ENCODE assay signal across 10 cellular contexts in the genomic region with DNA sequence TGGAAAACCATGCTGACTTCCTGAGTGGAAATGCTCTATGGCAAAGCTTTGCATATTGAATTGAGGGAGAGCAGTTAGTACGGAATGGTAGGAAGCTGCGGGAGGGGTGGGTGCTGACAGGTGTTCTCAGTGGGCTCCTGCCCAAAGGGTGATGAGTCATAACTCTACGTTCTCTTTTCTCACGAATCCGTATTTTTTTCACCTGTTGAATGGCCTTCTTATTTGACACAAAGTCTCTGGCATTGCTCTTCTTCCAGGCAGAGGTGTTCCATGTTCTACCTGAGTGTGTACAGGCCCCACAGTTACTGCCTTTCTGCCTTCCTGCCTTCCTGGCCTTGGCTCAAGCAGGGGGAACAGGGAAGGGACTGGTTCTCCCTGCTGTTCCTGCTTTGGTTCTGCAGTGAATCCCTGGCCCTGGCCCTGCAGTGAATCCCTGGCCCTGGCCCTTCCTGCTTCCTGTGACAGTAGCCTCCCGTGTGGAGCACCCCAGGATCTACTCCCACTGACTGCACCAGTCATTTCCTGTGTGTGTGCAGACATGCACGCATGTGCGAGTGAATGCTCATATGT. TPM values are rescaled to one million over a fixed set of nuclear protein-coding genes. Genes with fewer than 3 reads are reported as not detected.
DNase-seq lines count a peak whose midpoint lies in the region; ATAC-seq lines count a peak whose summit lies in the region.
"Had no signal": no experiment of that assay in that cellular context is flagged by ENCODE, and none has a peak within 500 bp of the region (broad histone marks: within the 10 kb centered on the region; RNA-seq: fewer than 3 reads in every experiment).

No MANE protein-coding gene starts in this region.

- no peak overlapping the region for H3K27ac ChIP-seq in GM23248
- H3K27ac ChIP-seq: lower lobe of right lung had no signal

- peaks cover 19% of the 10 kb centered on the region for H3K4me1 ChIP-seq in GM23248 (ENCODE audit: insufficient read depth)

- WGBS in GM23248 (ENCODE audit: low coverage in 1 of 2, low lambda C conversion rate in 2 of 2, missing lambda C conversion rate in 2 of 2), 2 experiments = 79 to 86% methylated on average over 8 of the region's 8 CpGs

- peaks cover 14% of the 10 kb centered on the region for H3F3A ChIP-seq in GM23248 (ENCODE audit: insufficient read depth)

- in situ Hi-C loops in GM23248 (cut with MboI) = no loop called here

- no peak overlapping the region for H3K4me3 ChIP-seq in GM23248
- H3K4me3 ChIP-seq: lower lobe of right lung had no signal

- no peak overlapping the region for H3K9ac ChIP-seq in GM23248

- H3K79me2 ChIP-seq in GM23248 (ENCODE audit: insufficient read depth) = peaks cover 97% of the 10 kb centered on the region

- peaks cover 2% of the 10 kb centered on the region; the same call in 1 of the 2 replicates for H4K20me1 ChIP-seq in GM23248 (ENCODE audit: insufficient read depth)

- H3K9me3 ChIP-seq in GM23248 (ENCODE audit: low read depth) = no peaks in the 10 kb centered on the region
- H3K9me3 ChIP-seq: lower lobe of right lung had no signal

- peaks cover 15% of the 10 kb centered on the region for H3K36me3 ChIP-seq in GM23248 (ENCODE audit: low read depth)

- no peak overlapping the region for H2AFZ ChIP-seq in GM23248

- peak; percentile 57 for ATAC-seq in left lobe of liver

- DNase-seq in DMS53 treated with DMSO at 0.1 percent for 48 hours (lab: John Stamatoyannopoulos, UW; ENCODE audit: unreplicated experiment) (peak; percentile 26), GM23248 (peak; percentile 57), SHP77 treated with DMSO at 0.1 percent for 48 hours (lab: John Stamatoyannopoulos, UW) (peak; percentile 17), left lobe of liver (ENCODE audit: low spot score) (no peak), GDM1 (lab: John Stamatoyannopoulos, UW) (no peak), NK-92 (lab: John Stamatoyannopoulos, UW; ENCODE audit: unreplicated experiment) (no peak), hippocampal formation (lab: John Stamatoyannopoulos, UW) (no peak), inferior parietal cortex (ENCODE audit: extremely low spot score) (no peak)
- DNase-seq: lower lobe of right lung, NCI-H446 treated with DMSO at 0.1 percent for 48 hours had no signal

- H3K27me3 ChIP-seq in GM23248 (replicated peaks; ENCODE audit: insufficient read depth) = no peaks in the 10 kb centered on the region

- no peak overlapping the region for H3K4me2 ChIP-seq in GM23248 (ENCODE audit: unreplicated experiment)

- no peaks in the 10 kb centered on the region for H3K9me2 ChIP-seq in GM23248 (ENCODE audit: insufficient read depth)

RNA-seq across cellular contexts. Expression of a gene that starts 31.9 kb away (rescaled TPM):
- 41.5 and 51.0 TPM in 2 replicates for total RNA-seq in GM23248 (2014; rRNA removed; shearing (Covaris generic))
- 13.6 and 13.7 TPM in 2 replicates for polyA plus RNA-seq in GM23248 (2016; fragmentation: Nextera tagmentation; extraction: Ambion mirVana)
- total RNA-seq in left lobe of liver = 11.2 TPM

Comparison
In these comparisons a context has a peak if more than half of its experiments do, and no peak if none do; other contexts are left out.
1. DNase-seq: peak in DMS53 treated with DMSO at 0.1 percent for 48 hours (single experiment), GM23248 (single experiment) and SHP77 treated with DMSO at 0.1 percent for 48 hours (single experiment); none in left lobe of liver (single experiment), GDM1 (single experiment), NK-92 (single experiment), hippocampal formation (0 of 2) and inferior parietal cortex (single experiment).